Comparison of ENCODE assay signal across 20 cellular contexts in genomic region chrY:21260325-21260724, GRCh38.
DNase-seq lines count a peak whose midpoint lies in the region; ATAC-seq, FAIRE-seq and TF ChIP-seq lines count a peak whose summit lies in the region.
"Had no signal": no experiment of that assay in that cellular context is flagged by ENCODE, and none has a peak within 500 bp of the region (broad histone marks: within the 10 kb centered on the region; RNA-seq: fewer than 3 reads in every experiment).

No MANE protein-coding gene starts in this region.

- H3K9me3 Mint-ChIP-seq in activated CD8-positive, alpha-beta memory T cell treated with anti-CD3 and anti-CD28 coated beads, Interleukin-2, amount 10 ng/mL, durations not matched to agents 7 days and 5 days (ENCODE audit: low read depth): no peaks in the 10 kb centered on the region
- H3K9me3 Mint-ChIP-seq: naive B cell, T-cell had no signal

- CTCF ChIA-PET in activated CD8-positive, alpha-beta memory T cell treated with anti-CD3 and anti-CD28 coated beads, Interleukin-2, amount 10 ng/mL, durations not matched to agents 7 days and 5 days (lab: Charles Lee): interaction anchor here (1.6 kb wide), 1 partner anchor 700 kb away, joined by 3 read pairs; no protein-coding TSS in a partner anchor

- no peak for DNase-seq in activated CD8-positive, alpha-beta memory T cell treated with anti-CD3 and anti-CD28 coated beads, Interleukin-2, amount 10 ng/mL, durations not matched to agents 7 days and 5 days
- no peak for DNase-seq in activated CD8-positive, alpha-beta memory T cell treated with anti-CD3 and anti-CD28 coated beads, Interleukin-2, amount 50 U/mL, for 48 hours
- DNase-seq in GM12891 (ENCODE audit: insufficient read length, low spot score) (no peak), NCI-H69 (lab: John Stamatoyannopoulos, UW) (peak; percentile 12), left lobe of liver (ENCODE audit: low spot score) (no peak), NCI-H1436 (lab: John Stamatoyannopoulos, UW) (no peak)
- no peak for DNase-seq in stimulated activated CD4-positive, alpha-beta T cell treated with anti-CD3 and anti-CD28 coated beads, Interleukin-12 subunit alpha, Interleukin-12 subunit beta, amount 100 ng/mL, for 4 hours
- DNase-seq: activated CD4-positive, CD25-positive, alpha-beta regulatory T cell treated with anti-CD3 and anti-CD28 coated beads, Interleukin-2, amount 50 U/mL, for 72 hours; activated T-cell treated with anti-CD3 and anti-CD28 coated beads, Interleukin-2, amount 50 U/mL, for 1 hour; adrenal gland; glutamatergic neuron; naive B cell; NCI-H1417; NCI-H226; NK-92 treated with Interleukin-12 subunit alpha and Interleukin-12 subunit beta, amount 100 ng/mL, for 24 hours; Right ventricle myocardium superior; T-cell; testis had no signal

- peak overlapping the region; percentile 40 for H3K27ac Mint-ChIP-seq in activated CD8-positive, alpha-beta memory T cell treated with anti-CD3 and anti-CD28 coated beads, Interleukin-2, amount 10 ng/mL, durations not matched to agents 7 days and 5 days
- H3K27ac Mint-ChIP-seq: naive B cell, progenitor cell of endocrine pancreas had no signal

- no peak for ATAC-seq in activated CD8-positive, alpha-beta memory T cell treated with anti-CD3 and anti-CD28 coated beads, Interleukin-2, amount 10 ng/mL, durations not matched to agents 7 days and 5 days
- ATAC-seq in left lobe of liver (peak; percentile 78), GM18858 (IDR thresholded peaks at IDR 0.05; ENCODE audit: unreplicated experiment) (no peak)

- no peaks in the 10 kb centered on the region for H3K36me3 Mint-ChIP-seq in activated CD8-positive, alpha-beta memory T cell treated with anti-CD3 and anti-CD28 coated beads, Interleukin-2, amount 10 ng/mL, durations not matched to agents 7 days and 5 days
- H3K36me3 Mint-ChIP-seq: naive B cell had no signal

- no peaks in the 10 kb centered on the region for H3K27me3 Mint-ChIP-seq in activated CD8-positive, alpha-beta memory T cell treated with anti-CD3 and anti-CD28 coated beads, Interleukin-2, amount 10 ng/mL, durations not matched to agents 7 days and 5 days
- H3K27me3 Mint-ChIP-seq: naive B cell, progenitor cell of endocrine pancreas, T-cell had no signal

- no peak for TF ChIP-seq POLR2A in GM12891 (IDR thresholded peaks at IDR 0.05; ENCODE audit: low read depth, low read length)

- peak; percentile 75 for FAIRE-seq in GM12891 (lab: Jason Lieb, UNC)

- no peak overlapping the region for H3K4me3 Mint-ChIP-seq in activated CD8-positive, alpha-beta memory T cell treated with anti-CD3 and anti-CD28 coated beads, Interleukin-2, amount 10 ng/mL, durations not matched to agents 7 days and 5 days
- H3K4me3 Mint-ChIP-seq: naive B cell, T-cell had no signal

- peaks cover 14% of the 10 kb centered on the region for H3K4me1 Mint-ChIP-seq in activated CD8-positive, alpha-beta memory T cell treated with anti-CD3 and anti-CD28 coated beads, Interleukin-2, amount 10 ng/mL, durations not matched to agents 7 days and 5 days

TF ChIP-seq in GM12891, 5 proteins besides CTCF, POLR2A, EP300 and RAD21:
- TF ChIP-seq PAX5 (IDR thresholded peaks at IDR 0.05; ENCODE audit: insufficient read depth, low read length, severe bottlenecking): no peak
- no peak for TF ChIP-seq POU2F2 (IDR thresholded peaks at IDR 0.05; ENCODE audit: low read depth, low read length)
- no peak for TF ChIP-seq POLR2AphosphoS5 (IDR thresholded peaks at IDR 0.05; ENCODE audit: low read depth, low read length)
- TF ChIP-seq SPI1 (IDR thresholded peaks at IDR 0.05; ENCODE audit: low read depth, low read length): no peak
- TF ChIP-seq TAF1 (IDR thresholded peaks at IDR 0.05; ENCODE audit: low read depth, low read length): no peak
